8 cellular contexts compared by ENCODE assay signal in the genomic region with DNA sequence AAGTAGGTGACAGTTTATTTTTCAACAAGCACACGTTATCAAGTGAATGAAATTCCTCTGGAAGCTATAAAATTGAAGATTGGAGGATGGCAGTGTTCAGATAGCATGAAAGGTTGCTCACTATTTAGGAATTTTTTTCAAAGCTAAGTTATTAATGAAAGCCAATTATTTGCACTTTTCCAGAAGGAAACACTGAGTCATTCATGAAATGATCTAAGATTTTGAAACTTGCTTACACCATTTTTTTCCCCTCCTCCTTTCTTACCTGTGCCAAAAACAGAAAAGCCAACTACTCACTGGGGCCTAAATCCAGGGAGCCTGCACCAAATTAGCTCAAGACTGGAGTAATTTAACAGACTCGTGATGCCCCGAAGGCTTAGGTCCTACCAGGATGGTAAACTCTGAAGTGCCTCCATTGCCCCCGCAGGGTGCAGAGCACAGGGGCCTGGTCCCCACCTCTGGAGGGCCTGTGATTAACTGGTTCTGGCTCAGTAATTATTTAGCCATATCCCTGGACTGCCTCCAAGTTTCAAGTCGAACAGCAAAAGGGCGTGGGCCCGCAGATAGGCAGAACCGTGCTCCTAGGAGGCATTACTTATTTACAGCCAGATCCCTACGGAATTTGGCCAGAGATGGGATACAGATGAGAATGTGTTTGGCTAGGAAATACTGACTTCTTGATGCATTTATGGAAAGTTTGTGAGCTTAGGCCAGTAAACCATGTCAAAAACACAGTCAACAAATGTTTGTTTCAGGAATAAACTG. TPM values are rescaled to one million over a fixed set of nuclear protein-coding genes. Genes with fewer than 3 reads are reported as not detected.
DNase-seq lines count a peak whose midpoint lies in the region; ATAC-seq and TF ChIP-seq lines count a peak whose summit lies in the region.

No MANE protein-coding gene starts in this region.

- TF ChIP-seq POLR2A in ovary (IDR thresholded peaks at IDR 0.05): no peak

- H3K4me1 ChIP-seq in ovary (ENCODE audit: insufficient read depth): peaks cover 9% of the 10 kb centered on the region

- ATAC-seq in HG02610 (IDR thresholded peaks at IDR 0.05; ENCODE audit: unreplicated experiment) (no peak), GM18870 (IDR thresholded peaks at IDR 0.05; ENCODE audit: unreplicated experiment) (no peak), GM18517 (IDR thresholded peaks at IDR 0.05; ENCODE audit: unreplicated experiment) (no peak)

- no peaks in the 10 kb centered on the region for H3K27me3 ChIP-seq in ovary

- TF ChIP-seq EP300 in Ishikawa (IDR thresholded peaks at IDR 0.05; ENCODE audit: borderline replicate concordance) (peak; percentile 79), ovary (IDR thresholded peaks at IDR 0.05) (no peak)

- peak; percentile 28; the same call in 1 of the 2 replicates for TF ChIP-seq RAD21 in Ishikawa (IDR thresholded peaks at IDR 0.05; ENCODE audit: low read depth)

- no peaks in the 10 kb centered on the region for H3K9me3 ChIP-seq in ovary

- no peaks in the 10 kb centered on the region for H3K36me3 ChIP-seq in ovary

- no peak for TF ChIP-seq CTCF in VCaP (conservative IDR thresholded peaks at IDR 0.05)
- no peak for TF ChIP-seq CTCF in fibroblast of pulmonary artery (IDR thresholded peaks at IDR 0.05; ENCODE audit: low read length, missing control alignments)
- TF ChIP-seq CTCF in ovary (IDR thresholded peaks at IDR 0.05): no peak

- H3K27ac ChIP-seq in VCaP (peak overlapping the region; percentile 94), ovary (peak overlapping the region; percentile 75 to 90)

- peak; percentile 78 for DNase-seq in Daoy (ENCODE audit: low read depth)
- DNase-seq in fibroblast of pulmonary artery (ENCODE audit: low read depth): peak; percentile 95
- DNase-seq in ovary: peak; percentile 68 to 77 (median 72)

- intact Hi-C loops in ovary (cut with DNase I): loop anchor here in 2 of 4 donors (2.0 to 5.0 kb wide), 2 partner anchors 29 to 41 kb away; partner anchors contain the start of gene ZNF217 (in 1 of the 2)

- H3K4me3 ChIP-seq in fibroblast of pulmonary artery (replicated peaks; ENCODE audit: low read depth, low read length) (no peak overlapping the region), ovary (no peak overlapping the region)

- 3 to 5% (median 3%) methylated on average over 9 of the region's 9 CpGs for WGBS in ovary, 3 donors

TF ChIP-seq in Ishikawa, 13 proteins besides CTCF, POLR2A, EP300 and RAD21:
- peak; percentile 74 for TF ChIP-seq TEAD4 (IDR thresholded peaks at IDR 0.05)
- peak; percentile 82 for TF ChIP-seq CEBPB (IDR thresholded peaks at IDR 0.05)
- no peak for TF ChIP-seq EGR1 (IDR thresholded peaks at IDR 0.05)
- TF ChIP-seq MAX (IDR thresholded peaks at IDR 0.05): peak; percentile 34; the same call in 1 of the 2 replicates
- TF ChIP-seq REST (IDR thresholded peaks at IDR 0.05; ENCODE audit: low read depth): 0 out of 2 replicates have a peak, but pooled peaks have one; percentile 6
- TF ChIP-seq ZBTB7A (IDR thresholded peaks at IDR 0.05; ENCODE audit: low read depth): 0 out of 2 replicates have a peak, but pooled peaks have one; percentile 56
- peak; percentile 90 for TF ChIP-seq FOXM1 (IDR thresholded peaks at IDR 0.05; ENCODE audit: borderline replicate concordance, low read depth)
- no peak for TF ChIP-seq TAF1 (IDR thresholded peaks at IDR 0.05; ENCODE audit: low read depth)
- TF ChIP-seq YY1 (IDR thresholded peaks at IDR 0.05; ENCODE audit: low read depth): peak; percentile 43; the same call in 1 of the 2 replicates
- TF ChIP-seq NFIC (IDR thresholded peaks at IDR 0.05): peak; percentile 93
- TF ChIP-seq USF1 (IDR thresholded peaks at IDR 0.05): peak; percentile 32; the same call in 1 of the 2 replicates
- TF ChIP-seq CREB1 (IDR thresholded peaks at IDR 0.05; ENCODE audit: low read depth): peak; percentile 14; the same call in 1 of the 2 replicates
- peak; percentile 81 for TF ChIP-seq TCF12 (IDR thresholded peaks at IDR 0.05; ENCODE audit: low read depth)

RNA-seq across cellular contexts. Expression of gene ZNF217, which starts 28.0 kb away (rescaled TPM):
- 6.8 and 9.7 TPM in 2 replicates for total RNA-seq in Daoy (2014; rRNA removed; shearing (Covaris generic))
- 10 to 100 TPM; 13.5 to 69.7 (median 21.2) TPM for total RNA-seq in ovary
- polyA plus RNA-seq in ovary: 10 to 100 TPM; 13.1 to 20.8 TPM
